Comparison of ENCODE assay signal across 11 cellular contexts in the genomic region with DNA sequence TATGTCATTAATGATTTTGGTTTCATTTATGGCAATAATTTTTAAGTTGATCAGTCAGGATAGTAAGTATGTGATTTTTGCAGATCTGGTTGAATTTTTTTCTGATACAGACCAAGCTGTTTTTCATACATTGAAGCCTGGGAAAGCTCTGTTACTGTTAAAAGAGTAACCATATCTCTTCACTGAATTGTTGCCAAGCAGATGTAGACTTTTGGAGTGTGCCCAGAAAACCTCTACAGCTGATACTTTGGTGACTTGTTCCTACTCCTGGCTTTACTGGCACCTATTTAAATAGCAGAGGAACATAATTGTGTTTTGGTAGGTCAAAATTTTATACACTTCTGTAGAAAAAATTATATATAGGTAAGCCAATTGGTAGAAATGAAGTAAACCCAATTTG. TPM values are rescaled to one million over a fixed set of nuclear protein-coding genes. Genes with fewer than 3 reads are reported as not detected.
DNase-seq lines count a peak whose midpoint lies in the region; ATAC-seq, FAIRE-seq and TF ChIP-seq lines count a peak whose summit lies in the region.
"Had no signal": no experiment of that assay in that cellular context is flagged by ENCODE, and none has a peak within 500 bp of the region (broad histone marks: within the 10 kb centered on the region; RNA-seq: fewer than 3 reads in every experiment).

No MANE protein-coding gene starts in this region.

- DNase-seq in Karpas-422 (no peak), SK-N-MC (ENCODE audit: low read depth, low spot score) (no peak), fibroblast of the aortic adventitia (ENCODE audit: low read depth) (peak; percentile 71), stomach (no peak), kidney (no peak), H4 (ENCODE audit: low spot score) (no peak)
- DNase-seq in effector CD4-positive, alpha-beta T cell: no peak
- DNase-seq: activated CD8-positive, alpha-beta T cell treated with anti-CD3 and anti-CD28 coated beads, Interleukin-2, amount 10 ng/mL, durations not matched to agents 7 days and 5 days; MG63 had no signal

- no peak overlapping the region for H2AFZ ChIP-seq in Karpas-422 (ENCODE audit: low read length)

- H3K4me3 ChIP-seq in Karpas-422 (ENCODE audit: low read length) (no peak overlapping the region), SK-N-MC (no peak overlapping the region), fibroblast of the aortic adventitia (ENCODE audit: low read depth, low read length) (no peak overlapping the region), stomach (no peak overlapping the region), kidney (ENCODE audit: low read length in 2 of 2) (no peak overlapping the region)
- H3K4me3 ChIP-seq: MG63 had no signal

- TF ChIP-seq CTCF in fibroblast of the aortic adventitia (IDR thresholded peaks at IDR 0.05; ENCODE audit: insufficient read depth, low read length) (no peak), stomach (IDR thresholded peaks at IDR 0.05) (no peak), kidney (IDR thresholded peaks at IDR 0.05; ENCODE audit: borderline replicate concordance, extremely low read depth, insufficient read depth) (no peak)

- no peak for TF ChIP-seq POLR2A in stomach (IDR thresholded peaks at IDR 0.05)

- intact Hi-C loops in stomach (cut with DNase I; ENCODE audit: low total_unique reads): no loop called here
- intact Hi-C loops in kidney (cut with DNase I): no loop called here

- H3K9ac ChIP-seq in Karpas-422 (ENCODE audit: low read length) (no peak overlapping the region), SK-N-MC (ENCODE audit: insufficient read length) (no peak overlapping the region), kidney (ENCODE audit: low read length in 2 of 2) (no peak overlapping the region)

- H4K20me1 ChIP-seq in Karpas-422 (ENCODE audit: insufficient read depth, low read depth, low read length): no peaks in the 10 kb centered on the region

- H3K27me3 ChIP-seq in Karpas-422 (ENCODE audit: low read length): no peaks in the 10 kb centered on the region
- H3K27me3 ChIP-seq in stomach: no peaks in the 10 kb centered on the region
- H3K27me3 ChIP-seq: MG63, neutrophil had no signal

- H3K9me3 ChIP-seq in Karpas-422 (ENCODE audit: low read length) (no peaks in the 10 kb centered on the region), SK-N-MC (ENCODE audit: low read depth, low read length) (no peaks in the 10 kb centered on the region), stomach (no peaks in the 10 kb centered on the region), kidney (ENCODE audit: control insufficient read depth in 1 of 2, low read length in 2 of 2) (no peaks in the 10 kb centered on the region)
- H3K9me3 ChIP-seq: MG63, neutrophil had no signal

- no peaks in the 10 kb centered on the region for H3K36me3 ChIP-seq in Karpas-422 (ENCODE audit: insufficient read depth, low read length)
- no peaks in the 10 kb centered on the region for H3K36me3 ChIP-seq in SK-N-MC (ENCODE audit: insufficient read depth, low read length)
- no peaks in the 10 kb centered on the region for H3K36me3 ChIP-seq in stomach
- no peaks in the 10 kb centered on the region for H3K36me3 ChIP-seq in kidney (ENCODE audit: control insufficient read depth in 1 of 2, insufficient read depth in 2 of 2, low read length in 2 of 2)
- H3K36me3 ChIP-seq: MG63, neutrophil had no signal

- H3K9me2 ChIP-seq in Karpas-422 (replicated peaks; ENCODE audit: insufficient read depth, low read length): no peaks in the 10 kb centered on the region

- H3K27ac ChIP-seq in Karpas-422 (ENCODE audit: low read length) (peak overlapping the region; percentile 29; the same call in 1 of the 2 replicates), SK-N-MC (peak overlapping the region; percentile 93; the same call in 1 of the 2 replicates), stomach (peak overlapping the region in 4 of 5 donors; percentile 34 to 75 (median 65)), kidney (ENCODE audit: low read depth in 2 of 2, low read length in 2 of 2) (peak overlapping the region in 1 of 2 donors; percentile 23)
- H3K27ac ChIP-seq: neutrophil had no signal

- FAIRE-seq in kidney (lab: Jason Lieb, UNC): no peak

- peaks cover 27% of the 10 kb centered on the region for H3K79me2 ChIP-seq in Karpas-422 (ENCODE audit: low read length)

- ATAC-seq in HG02852 (IDR thresholded peaks at IDR 0.05; ENCODE audit: unreplicated experiment): no peak
- ATAC-seq: activated CD8-positive, alpha-beta T cell treated with anti-CD3 and anti-CD28 coated beads, Interleukin-2, amount 10 ng/mL, durations not matched to agents 7 days and 5 days had no signal

- H3K4me1 ChIP-seq in Karpas-422 (ENCODE audit: low read length) (peaks cover 64% of the 10 kb centered on the region), stomach (peaks cover 6 to 40% (median 25%) of the 10 kb centered on the region in 4 donors), kidney (ENCODE audit: control insufficient read depth in 1 of 2, insufficient read depth in 1 of 2, low read depth in 1 of 2, low read length in 2 of 2) (peaks cover 0 to 8% of the 10 kb centered on the region in 2 donors)

- H3K4me2 ChIP-seq in Karpas-422 (ENCODE audit: low read depth, low read length, poor library complexity, severe bottlenecking): peak overlapping the region; percentile 24

- no peak for TF ChIP-seq EP300 in stomach (IDR thresholded peaks at IDR 0.05)

RNA-seq across cellular contexts. Expression of gene NFIA, which starts 49.4 kb away (rescaled TPM):
- 15.8 and 38.3 TPM in 2 replicates for total RNA-seq in Karpas-422 (2014; rRNA removed; shearing (Covaris generic); ENCODE audit: low replicate concordance)
- total RNA-seq in fibroblast of the aortic adventitia (ENCODE audit: low replicate concordance) (32.0 and 42.0 TPM in 2 replicates), stomach (100 to 1,000 TPM in 1 of 5 donors, 10 to 100 TPM in 4; 16.8 to 108 (median 61.0) TPM), kidney (87.5 TPM)
- polyA plus RNA-seq in stomach (10 to 100 TPM in 2 of 3 donors, 1 to 10 TPM in 1; 9.6 to 11.9 (median 10.0) TPM), kidney (ENCODE audit: insufficient read depth, low read depth, low replicate concordance) (4.8 TPM)
- 3.9 and 7.4 TPM in 2 replicates for total RNA-seq in H4 (2014; rRNA removed; shearing (Covaris generic))
